In the genomic region with DNA sequence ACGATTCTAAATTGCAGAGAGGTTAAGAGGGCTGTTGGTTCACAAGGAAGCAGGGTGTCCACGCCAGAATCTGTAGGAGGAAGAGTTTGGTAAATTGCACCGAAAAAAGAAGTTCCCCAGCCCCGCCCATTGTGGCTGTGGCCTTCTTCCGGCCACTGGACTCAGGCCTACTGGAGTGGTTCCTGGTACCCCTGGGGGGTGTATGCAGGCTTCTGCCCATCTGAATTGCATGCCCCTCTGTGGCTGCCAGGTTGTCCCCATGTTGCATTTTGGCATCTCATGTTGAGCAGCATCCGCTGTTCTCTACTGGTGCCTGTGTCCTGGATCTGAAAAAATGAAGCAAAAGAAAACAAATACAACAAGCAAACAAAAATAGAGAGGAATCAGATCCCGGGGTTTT, we compare ENCODE assay signal across 20 cellular contexts.
DNase-seq lines count a peak whose midpoint lies in the region; ATAC-seq and TF ChIP-seq lines count a peak whose summit lies in the region.
"Had no signal": no experiment of that assay in that cellular context is flagged by ENCODE, and none has a peak within 500 bp of the region (broad histone marks: within the 10 kb centered on the region; RNA-seq: fewer than 3 reads in every experiment).

No MANE protein-coding gene starts in this region.

- ATAC-seq in mucosa of descending colon, result peak; percentile 45
- no peak for ATAC-seq in activated CD8-positive, alpha-beta T cell treated with anti-CD3 and anti-CD28 coated beads, Interleukin-2, amount 10 ng/mL, durations not matched to agents 7 days and 5 days
- ATAC-seq: GM12878, GM23338, Panc1 had no signal

- no peak overlapping the region for H3K4me3 ChIP-seq in mucosa of descending colon
- H3K4me3 ChIP-seq in H7 (ENCODE audit: insufficient read depth, low read depth, low read length), result no peak overlapping the region
- H3K4me3 ChIP-seq: GM12878, GM23338 had no signal

- peak overlapping the region in 1 of 2 donors; percentile 28 for H3K4me3 Mint-ChIP-seq in CD14-positive monocyte
- H3K4me3 Mint-ChIP-seq in activated T-helper 1 cell treated with anti-CD3 and anti-CD28 coated beads, Interleukin-12 subunit alpha, Interleukin-12 subunit beta, Interleukin-2, Interleukin-4 antibody, amounts not matched to agents 30 ng/mL and 10 ng/mL and 1 ng/mL, durations not matched to agents 14 hours and 24 hours and 36 hours, result no peak overlapping the region
- no peak overlapping the region for H3K4me3 Mint-ChIP-seq in activated CD8-positive, alpha-beta T cell treated with anti-CD3 and anti-CD28 coated beads, Interleukin-2, amount 10 ng/mL, durations not matched to agents 7 days and 5 days
- H3K4me3 Mint-ChIP-seq: CD8-positive, alpha-beta memory T cell; GM23338 had no signal

- H3K36me3 ChIP-seq in mucosa of descending colon (ENCODE audit: low read depth) (no peaks in the 10 kb centered on the region), H7 (replicated peaks; ENCODE audit: control insufficient read depth, insufficient read depth, low read length) (no peaks in the 10 kb centered on the region)

- CTCF ChIA-PET in activated CD8-positive, alpha-beta T cell treated with anti-CD3 and anti-CD28 coated beads, Interleukin-2, amount 10 ng/mL, durations not matched to agents 7 days and 5 days (lab: Charles Lee), result no interaction called here

- H3K9me3 ChIP-seq in mucosa of descending colon, result no peaks in the 10 kb centered on the region

- intact Hi-C loops in mucosa of descending colon (cut with DNase I, micrococcal nuclease) (no loop called here), CD14-positive monocyte (cut with micrococcal nuclease) (no loop called here)
- intact Hi-C loops in activated T-helper 1 cell treated with anti-CD3 and anti-CD28 coated beads, Interleukin-12 subunit alpha, Interleukin-12 subunit beta, Interleukin-2, Interleukin-4 antibody, amounts not matched to agents 30 ng/mL and 10 ng/mL and 1 ng/mL, durations not matched to agents 14 hours and 24 hours and 36 hours (cut with micrococcal nuclease), result no loop called here

- H3K9me3 Mint-ChIP-seq in CD14-positive monocyte, result peaks cover 0 to 5% (median 3%) of the 10 kb centered on the region in 7 donors
- peaks cover 5% of the 10 kb centered on the region for H3K9me3 Mint-ChIP-seq in activated T-helper 1 cell treated with anti-CD3 and anti-CD28 coated beads, Interleukin-12 subunit alpha, Interleukin-12 subunit beta, Interleukin-2, Interleukin-4 antibody, amounts not matched to agents 30 ng/mL and 10 ng/mL and 1 ng/mL, durations not matched to agents 14 hours and 24 hours and 36 hours
- no peaks in the 10 kb centered on the region for H3K9me3 Mint-ChIP-seq in activated CD8-positive, alpha-beta T cell treated with anti-CD3 and anti-CD28 coated beads, Interleukin-2, amount 10 ng/mL, durations not matched to agents 7 days and 5 days (ENCODE audit: insufficient read depth)

- POLR2A ChIA-PET in activated CD8-positive, alpha-beta T cell treated with anti-CD3 and anti-CD28 coated beads, Interleukin-2, amount 10 ng/mL, durations not matched to agents 7 days and 5 days (lab: Charles Lee), result no interaction called here

- TF ChIP-seq CTCF in mucosa of descending colon (IDR thresholded peaks at IDR 0.05) (no peak), CD14-positive monocyte (IDR thresholded peaks at IDR 0.05) (no peak)

- no peaks in the 10 kb centered on the region for H3K27me3 ChIP-seq in H7 (ENCODE audit: control insufficient read depth, insufficient read depth, low read length)

- DNase-seq in NCI-H446 treated with DMSO at 0.1 percent for 48 hours (lab: John Stamatoyannopoulos, UW) (peak; percentile 39), NCI-H446 (lab: John Stamatoyannopoulos, UW) (no peak), cerebellum (ENCODE audit: low spot score) (peak; percentile 58), mucosa of descending colon (no peak), H7 (no peak), CD14-positive monocyte (ENCODE audit: low spot score) (no peak)
- DNase-seq in activated T-helper 1 cell treated with anti-CD3 and anti-CD28 coated beads, Interleukin-12 subunit alpha, Interleukin-12 subunit beta, Interleukin-2, Interleukin-4 antibody, amounts not matched to agents 30 ng/mL and 10 ng/mL and 1 ng/mL, durations not matched to agents 14 hours and 24 hours and 36 hours (ENCODE audit: low spot score), result no peak
- no peak for DNase-seq in activated CD8-positive, alpha-beta T cell treated with anti-CD3 and anti-CD28 coated beads, Interleukin-2, amount 10 ng/mL, durations not matched to agents 7 days and 5 days
- DNase-seq: 8988T; CD8-positive, alpha-beta memory T cell; DMS79 treated with DMSO at 0.1 percent for 48 hours; IMR-90; Karpas-422; MM.1S; NCI-H1417; NCI-H187 treated with DMSO at 0.1 percent for 48 hours; NCI-H345 had no signal

- H3K27me3 Mint-ChIP-seq in CD14-positive monocyte (ENCODE audit: low read depth in 3 of 3), result peaks cover 5 to 23% (median 9%) of the 10 kb centered on the region in 3 donors
- H3K27me3 Mint-ChIP-seq in activated T-helper 1 cell treated with anti-CD3 and anti-CD28 coated beads, Interleukin-12 subunit alpha, Interleukin-12 subunit beta, Interleukin-2, Interleukin-4 antibody, amounts not matched to agents 30 ng/mL and 10 ng/mL and 1 ng/mL, durations not matched to agents 14 hours and 24 hours and 36 hours (ENCODE audit: insufficient read depth), result no peaks in the 10 kb centered on the region
- H3K27me3 Mint-ChIP-seq in activated CD8-positive, alpha-beta T cell treated with anti-CD3 and anti-CD28 coated beads, Interleukin-2, amount 10 ng/mL, durations not matched to agents 7 days and 5 days (ENCODE audit: low read depth), result no peaks in the 10 kb centered on the region

- H3K36me3 Mint-ChIP-seq in CD14-positive monocyte, result no peaks in the 10 kb centered on the region
- no peaks in the 10 kb centered on the region for H3K36me3 Mint-ChIP-seq in activated T-helper 1 cell treated with anti-CD3 and anti-CD28 coated beads, Interleukin-12 subunit alpha, Interleukin-12 subunit beta, Interleukin-2, Interleukin-4 antibody, amounts not matched to agents 30 ng/mL and 10 ng/mL and 1 ng/mL, durations not matched to agents 14 hours and 24 hours and 36 hours (ENCODE audit: low read depth)
- H3K36me3 Mint-ChIP-seq in activated CD8-positive, alpha-beta T cell treated with anti-CD3 and anti-CD28 coated beads, Interleukin-2, amount 10 ng/mL, durations not matched to agents 7 days and 5 days (ENCODE audit: low read depth), result no peaks in the 10 kb centered on the region
- H3K36me3 Mint-ChIP-seq: CD8-positive, alpha-beta memory T cell had no signal

- H3K4me1 ChIP-seq in mucosa of descending colon (ENCODE audit: low read depth), result peaks cover 4% of the 10 kb centered on the region

- peak overlapping the region in 1 of 7 donors; percentile 5 for H3K27ac Mint-ChIP-seq in CD14-positive monocyte
- H3K27ac Mint-ChIP-seq in activated T-helper 1 cell treated with anti-CD3 and anti-CD28 coated beads, Interleukin-12 subunit alpha, Interleukin-12 subunit beta, Interleukin-2, Interleukin-4 antibody, amounts not matched to agents 30 ng/mL and 10 ng/mL and 1 ng/mL, durations not matched to agents 14 hours and 24 hours and 36 hours, result no peak overlapping the region
- H3K27ac Mint-ChIP-seq in activated CD8-positive, alpha-beta T cell treated with anti-CD3 and anti-CD28 coated beads, Interleukin-2, amount 10 ng/mL, durations not matched to agents 7 days and 5 days, result no peak overlapping the region
- H3K27ac Mint-ChIP-seq: CD8-positive, alpha-beta memory T cell; GM23338 had no signal

- peaks cover 10% of the 10 kb centered on the region for H3K4me1 Mint-ChIP-seq in CD14-positive monocyte
- H3K4me1 Mint-ChIP-seq in activated T-helper 1 cell treated with anti-CD3 and anti-CD28 coated beads, Interleukin-12 subunit alpha, Interleukin-12 subunit beta, Interleukin-2, Interleukin-4 antibody, amounts not matched to agents 30 ng/mL and 10 ng/mL and 1 ng/mL, durations not matched to agents 14 hours and 24 hours and 36 hours (ENCODE audit: low read depth), result no peaks in the 10 kb centered on the region
- H3K4me1 Mint-ChIP-seq in activated CD8-positive, alpha-beta T cell treated with anti-CD3 and anti-CD28 coated beads, Interleukin-2, amount 10 ng/mL, durations not matched to agents 7 days and 5 days (ENCODE audit: low read depth), result no peaks in the 10 kb centered on the region
- H3K4me1 Mint-ChIP-seq: CD8-positive, alpha-beta memory T cell had no signal

Comparison
In these comparisons a context has a peak if more than half of its experiments do, and no peak if none do; other contexts are left out.
1. DNase-seq: peak in NCI-H446 treated with DMSO at 0.1 percent for 48 hours (single experiment) and cerebellum (single experiment); none in NCI-H446 (0 of 2), mucosa of descending colon (0 of 3), H7 (single experiment), CD14-positive monocyte (single experiment), activated T-helper 1 cell treated with anti-CD3 and anti-CD28 coated beads, Interleukin-12 subunit alpha, Interleukin-12 subunit beta, Interleukin-2, Interleukin-4 antibody, amounts not matched to agents 30 ng/mL and 10 ng/mL and 1 ng/mL, durations not matched to agents 14 hours and 24 hours and 36 hours (single experiment) and activated CD8-positive, alpha-beta T cell treated with anti-CD3 and anti-CD28 coated beads, Interleukin-2, amount 10 ng/mL, durations not matched to agents 7 days and 5 days (single experiment).